26 cellular contexts compared by ENCODE assay signal in the genomic region with DNA sequence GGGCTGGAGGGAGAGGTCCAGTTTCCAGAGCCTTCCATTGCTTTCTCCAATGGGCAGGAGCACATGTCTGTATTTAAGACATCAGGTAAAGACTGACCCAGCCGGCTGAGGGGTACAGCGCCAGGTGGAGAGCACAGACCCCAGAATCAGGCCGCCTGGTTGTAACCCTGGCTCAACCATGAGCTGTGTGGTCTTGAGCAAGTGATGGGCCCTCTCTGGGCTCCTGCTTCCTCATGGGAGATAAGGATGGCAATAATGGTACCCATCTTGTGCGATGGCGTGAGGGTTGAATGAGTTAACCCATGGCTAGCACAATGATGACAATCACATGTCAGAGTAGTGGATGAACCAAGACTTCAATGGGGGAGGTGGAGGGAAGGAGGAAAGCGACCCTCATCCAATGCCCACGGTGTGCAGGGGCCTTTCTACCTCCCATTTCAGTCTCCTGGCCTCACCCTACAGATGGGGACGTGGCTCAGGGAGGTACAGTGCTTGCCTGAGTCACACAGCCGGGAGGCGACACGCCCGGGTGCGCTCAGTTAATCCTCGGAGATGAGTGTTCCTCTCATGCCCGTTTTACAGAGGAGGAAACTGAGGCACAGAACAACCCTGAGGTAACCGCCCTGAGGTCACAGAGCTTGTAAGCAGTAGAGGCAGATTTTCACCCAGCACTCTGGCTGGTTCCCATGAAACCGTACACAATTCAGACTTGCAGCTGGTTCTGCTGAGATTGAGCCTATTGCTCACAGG.
"Had no signal": no experiment of that assay in that cellular context is flagged by ENCODE, and none has a peak within 500 bp of the region (broad histone marks: within the 10 kb centered on the region; RNA-seq: fewer than 3 reads in every experiment).

No MANE protein-coding gene starts in this region.

- H3K27me3 ChIP-seq: breast epithelium, neutrophil, pancreas, right atrium auricular region, testis, transverse colon had no signal

- H3K9me3 ChIP-seq: neutrophil, pancreas, testis, transverse colon had no signal

- FAIRE-seq: colon, endometrium, pancreas, urothelium cell line had no signal

- H3K27ac ChIP-seq: breast epithelium, lower lobe of right lung, neutrophil, pancreas, right atrium auricular region, testis, transverse colon had no signal

- ATAC-seq: activated CD8-positive, alpha-beta memory T cell treated with anti-CD3 and anti-CD28 coated beads, Interleukin-2, amount 10 ng/mL, durations not matched to agents 7 days and 5 days; activated CD8-positive, alpha-beta T cell treated with anti-CD3 and anti-CD28 coated beads, Interleukin-2, amount 10 ng/mL, durations not matched to agents 7 days and 5 days; activated naive CD8-positive, alpha-beta T cell treated with anti-CD3 and anti-CD28 coated beads, Interleukin-2, amount 50 U/mL, for 24 hours; left lobe of liver; lower lobe of right lung; naive thymus-derived CD8-positive, alpha-beta T cell; pancreas; stimulated activated naive CD8-positive, alpha-beta T cell treated with anti-CD3 and anti-CD28 coated beads, Interleukin-15, Interleukin-2, amounts not matched to agents 100 U/mL and 50 U/mL, for 24 hours had no signal

- DNase-seq: activated B cell treated with CpG ODN at 0.5 μM for 24 hours; activated CD4-positive, alpha-beta T cell treated with anti-CD3 and anti-CD28 coated beads, Interleukin-2, amount 50 U/mL, for 1 hour; activated CD8-positive, alpha-beta memory T cell treated with anti-CD3 and anti-CD28 coated beads, Interleukin-2, amount 10 ng/mL, durations not matched to agents 7 days and 5 days; activated CD8-positive, alpha-beta T cell treated with anti-CD3 and anti-CD28 coated beads, Interleukin-2, amount 10 ng/mL, durations not matched to agents 7 days and 5 days; activated naive CD8-positive, alpha-beta T cell treated with anti-CD3 and anti-CD28 coated beads, Interleukin-2, amount 50 U/mL, for 24 hours; activated T-cell treated with anti-CD3 and anti-CD28 coated beads, Interleukin-2, amount 50 U/mL, for 48 hours; effector CD8-positive, alpha-beta T cell; erythroblast; hippocampal formation; kidney glomerular epithelial cell; lower lobe of right lung; mesenchymal stem cell; naive thymus-derived CD8-positive, alpha-beta T cell; stimulated activated CD4-positive, alpha-beta T cell treated with anti-CD3 and anti-CD28 coated beads, Interleukin-2, amount 100 ng/mL, for 48 hours; stimulated activated naive CD8-positive, alpha-beta T cell treated with anti-CD3 and anti-CD28 coated beads, Interleukin-15, Interleukin-2, amounts not matched to agents 100 U/mL and 50 U/mL, for 24 hours; T-helper 1 cell; testis; transverse colon had no signal

- H3K4me1 ChIP-seq: breast epithelium, lower lobe of right lung, pancreas, right atrium auricular region, testis, transverse colon had no signal

- H3K4me3 ChIP-seq: breast epithelium, lower lobe of right lung, pancreas, right atrium auricular region, testis, transverse colon had no signal

- H3K36me3 ChIP-seq: breast epithelium, lower lobe of right lung, neutrophil, pancreas, right atrium auricular region, transverse colon had no signal
